In the genomic region with DNA sequence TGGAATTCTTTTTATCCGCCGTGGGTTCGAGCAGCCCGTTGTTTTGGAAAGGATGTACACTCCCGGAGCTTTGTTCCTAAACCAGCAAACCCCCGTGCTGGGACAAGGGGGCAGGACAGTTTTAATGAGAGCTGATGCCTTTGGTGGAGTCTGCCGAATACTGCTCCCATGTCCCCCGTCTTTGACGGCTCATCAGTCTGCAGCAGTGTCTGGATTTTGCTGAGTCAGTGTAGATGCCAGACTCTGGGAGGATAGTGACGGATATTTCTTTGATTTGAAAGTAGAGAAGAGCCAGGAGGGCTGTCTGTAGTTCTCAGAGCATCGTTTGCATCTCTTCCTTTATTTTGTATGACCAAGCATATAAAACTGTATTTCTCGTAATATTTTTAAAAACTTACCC, we compare ENCODE assay signal across 27 cellular contexts.
"Had no signal": no experiment of that assay in that cellular context is flagged by ENCODE, and none has a peak within 500 bp of the region (broad histone marks: within the 10 kb centered on the region; RNA-seq: fewer than 3 reads in every experiment).

No MANE protein-coding gene starts in this region.

- H3K4me3 Mint-ChIP-seq: activated CD8-positive, alpha-beta T cell treated with anti-CD3 and anti-CD28 coated beads for 36 hours; activated naive CD8-positive, alpha-beta T cell treated with anti-CD3 and anti-CD28 coated beads, Interleukin-2, amount 10 ng/mL, durations not matched to agents 7 days and 5 days; T-helper 1 cell treated with Interleukin-12 subunit alpha and Interleukin-12 subunit beta and Interleukin-4 antibody, amounts not matched to agents 30 μg/mL and 1 μg/mL, for 36 hours had no signal

- ATAC-seq: activated CD4-positive, CD25-positive, alpha-beta regulatory T cell treated with anti-CD3 and anti-CD28 coated beads, Interleukin-2, amount 50 U/mL, for 24 hours; activated CD8-positive, alpha-beta T cell treated with anti-CD3 and anti-CD28 coated beads for 36 hours; body of pancreas; Panc1; Right ventricle myocardium inferior had no signal

- DNase-seq: activated CD4-positive, alpha-beta T cell treated with anti-CD3 and anti-CD28 coated beads for 4 hours; activated CD8-positive, alpha-beta memory T cell treated with anti-CD3 and anti-CD28 coated beads, Interleukin-2, amount 50 U/mL, for 48 hours; activated CD8-positive, alpha-beta T cell treated with anti-CD3 and anti-CD28 coated beads for 36 hours; activated naive CD4-positive, alpha-beta T cell treated with anti-CD3 and anti-CD28 coated beads, Interleukin-2, amount 50 U/mL, for 16 hours; activated naive CD8-positive, alpha-beta T cell treated with anti-CD3 and anti-CD28 coated beads, Interleukin-2, amount 10 ng/mL, durations not matched to agents 7 days and 5 days; activated T-cell treated with anti-CD3 and anti-CD28 coated beads, Interleukin-2, amount 50 U/mL, for 1 hour; adrenal gland; body of pancreas; central memory CD4-positive, alpha-beta T cell; Karpas-422; MM.1S; NCI-H1105; NCI-H1436; NCI-H1694 treated with DMSO at 0.1 percent for 48 hours; NCI-H2029 treated with DMSO at 0.1 percent for 48 hours; NCI-H345; NCI-H510A; NCI-H526 treated with DMSO at 0.1 percent for 48 hours; NCI-H82; NK-92 treated with Interleukin-12 subunit alpha and Interleukin-12 subunit beta, amount 100 ng/mL, for 24 hours; OCI-M1; RPMI8226; SK-N-SH had no signal

- H3K9ac ChIP-seq: SK-N-SH had no signal

- H3K4me2 ChIP-seq: SK-N-SH had no signal

- H3K9me3 Mint-ChIP-seq: activated CD8-positive, alpha-beta T cell treated with anti-CD3 and anti-CD28 coated beads for 36 hours; activated naive CD8-positive, alpha-beta T cell treated with anti-CD3 and anti-CD28 coated beads, Interleukin-2, amount 10 ng/mL, durations not matched to agents 7 days and 5 days; T-helper 1 cell treated with Interleukin-12 subunit alpha and Interleukin-12 subunit beta and Interleukin-4 antibody, amounts not matched to agents 30 μg/mL and 1 μg/mL, for 36 hours had no signal

- H3K36me3 ChIP-seq: adrenal gland had no signal

- H3K36me3 Mint-ChIP-seq: activated naive CD8-positive, alpha-beta T cell treated with anti-CD3 and anti-CD28 coated beads, Interleukin-2, amount 10 ng/mL, durations not matched to agents 7 days and 5 days had no signal

- H3K4me1 ChIP-seq: adrenal gland, body of pancreas had no signal

- H3K9me3 ChIP-seq: adrenal gland, body of pancreas, SK-N-SH had no signal

- H3K4me3 ChIP-seq: adrenal gland, body of pancreas had no signal

- H3K27me3 ChIP-seq: adrenal gland, body of pancreas had no signal

- H3K27ac ChIP-seq: adrenal gland, body of pancreas had no signal

- H3K4me1 Mint-ChIP-seq: activated naive CD8-positive, alpha-beta T cell treated with anti-CD3 and anti-CD28 coated beads, Interleukin-2, amount 10 ng/mL, durations not matched to agents 7 days and 5 days had no signal

- H3K27ac Mint-ChIP-seq: activated CD8-positive, alpha-beta T cell treated with anti-CD3 and anti-CD28 coated beads for 36 hours; activated naive CD8-positive, alpha-beta T cell treated with anti-CD3 and anti-CD28 coated beads, Interleukin-2, amount 10 ng/mL, durations not matched to agents 7 days and 5 days; T-helper 1 cell treated with Interleukin-12 subunit alpha and Interleukin-12 subunit beta and Interleukin-4 antibody, amounts not matched to agents 30 μg/mL and 1 μg/mL, for 36 hours had no signal
